27 cellular contexts compared by ENCODE assay signal in genomic region chr14:73720636-73721035, GRCh38. TPM values are rescaled to one million over a fixed set of nuclear protein-coding genes. Genes with fewer than 3 reads are reported as not detected.
DNase-seq lines count a peak whose midpoint lies in the region; ATAC-seq, FAIRE-seq and TF ChIP-seq lines count a peak whose summit lies in the region.
"Had no signal": no experiment of that assay in that cellular context is flagged by ENCODE, and none has a peak within 500 bp of the region (broad histone marks: within the 10 kb centered on the region; RNA-seq: fewer than 3 reads in every experiment).

No MANE protein-coding gene starts in this region.

- H3K27me3 Mint-ChIP-seq in activated naive CD8-positive, alpha-beta T cell treated with anti-CD3 and anti-CD28 coated beads, Interleukin-2, amount 50 U/mL, for 24 hours, result no peaks in the 10 kb centered on the region
- H3K27me3 Mint-ChIP-seq in activated naive CD8-positive, alpha-beta T cell treated with anti-CD3 and anti-CD28 coated beads for 36 hours, result no peaks in the 10 kb centered on the region

- H3K4me3 Mint-ChIP-seq in activated naive CD8-positive, alpha-beta T cell treated with anti-CD3 and anti-CD28 coated beads, Interleukin-2, amount 50 U/mL, for 24 hours, result no peak overlapping the region
- no peak overlapping the region for H3K4me3 Mint-ChIP-seq in activated naive CD8-positive, alpha-beta T cell treated with anti-CD3 and anti-CD28 coated beads for 36 hours
- H3K4me3 Mint-ChIP-seq: endodermal cell had no signal

- POLR2A ChIA-PET in PC-3 (lab: Charles Lee; ENCODE audit: unreplicated experiment), result no interaction called here

- H3K9me3 ChIP-seq in PC-3 (ENCODE audit: low read length) (no peaks in the 10 kb centered on the region), mesodermal cell (ENCODE audit: control insufficient read depth, low read length) (no peaks in the 10 kb centered on the region)
- H3K9me3 ChIP-seq: BLaER1, Caco-2, HAP-1, MG63, upper lobe of left lung had no signal

- no peak for ATAC-seq in activated naive CD8-positive, alpha-beta T cell treated with anti-CD3 and anti-CD28 coated beads, Interleukin-2, amount 50 U/mL, for 24 hours
- ATAC-seq in PC-3 (no peak), left colon (no peak)
- ATAC-seq: esophagus mucosa, foreskin keratinocyte had no signal

- H3K4me2 ChIP-seq in PC-3 (ENCODE audit: low read length), result no peak overlapping the region
- H3K4me2 ChIP-seq: BLaER1 had no signal

- peaks cover 49% of the 10 kb centered on the region for H3K36me3 Mint-ChIP-seq in activated naive CD8-positive, alpha-beta T cell treated with anti-CD3 and anti-CD28 coated beads, Interleukin-2, amount 50 U/mL, for 24 hours (ENCODE audit: low read depth)
- peaks cover 33% of the 10 kb centered on the region for H3K36me3 Mint-ChIP-seq in activated naive CD8-positive, alpha-beta T cell treated with anti-CD3 and anti-CD28 coated beads for 36 hours

- CTCF ChIA-PET in PC-3 (lab: Charles Lee), result no interaction called here

- DNase-seq in activated naive CD8-positive, alpha-beta T cell treated with anti-CD3 and anti-CD28 coated beads, Interleukin-2, amount 50 U/mL, for 24 hours, result no peak
- no peak for DNase-seq in activated naive CD8-positive, alpha-beta T cell treated with anti-CD3 and anti-CD28 coated beads for 36 hours
- DNase-seq in PC-3 (peak; percentile 1), urothelium cell line (ENCODE audit: low spot score) (no peak), GM10266 (ENCODE audit: extremely low spot score) (no peak), left colon (no peak), activated gamma-delta T cell (lab: John Stamatoyannopoulos, UW) (no peak)
- DNase-seq: activated CD4-positive, alpha-beta T cell treated with anti-CD3 and anti-CD28 coated beads for 4 hours; Caco-2; caudate nucleus; cortex of kidney; foreskin keratinocyte; GF-D8; KG1; MG63; NCI-H1105 treated with DMSO at 0.1 percent for 48 hours; NCI-H2081; NCI-H345; nucleus accumbens; OCI-M1; upper lobe of left lung had no signal

- H3K4me3 ChIP-seq in PC-3 (ENCODE audit: low read length) (no peak overlapping the region), mesodermal cell (ENCODE audit: extremely low read depth, insufficient read depth, low read length, poor library complexity, severe bottlenecking) (no peak overlapping the region)
- H3K4me3 ChIP-seq: BLaER1, HAP-1, MG63, skin epidermis, upper lobe of left lung had no signal

- no peak for TF ChIP-seq CTCF in PC-3 (conservative IDR thresholded peaks at IDR 0.05; ENCODE audit: low read depth, low read length)
- TF ChIP-seq CTCF in GM10266 (IDR thresholded peaks at IDR 0.05; ENCODE audit: control insufficient read depth, insufficient read depth, low read depth, missing control alignments), result no peak

- H3K4me1 ChIP-seq in PC-3 (ENCODE audit: insufficient read depth, low read length) (peaks cover 27% of the 10 kb centered on the region), mesodermal cell (ENCODE audit: control insufficient read depth, insufficient read depth, low read length, poor library complexity, severe bottlenecking) (peaks cover 21% of the 10 kb centered on the region)
- H3K4me1 ChIP-seq: Caco-2, foreskin keratinocyte had no signal

- no peaks in the 10 kb centered on the region for H3K9me3 Mint-ChIP-seq in activated naive CD8-positive, alpha-beta T cell treated with anti-CD3 and anti-CD28 coated beads, Interleukin-2, amount 50 U/mL, for 24 hours
- H3K9me3 Mint-ChIP-seq in activated naive CD8-positive, alpha-beta T cell treated with anti-CD3 and anti-CD28 coated beads for 36 hours, result no peaks in the 10 kb centered on the region
- H3K9me3 Mint-ChIP-seq: endodermal cell had no signal

- H3F3A ChIP-seq in PC-3 (ENCODE audit: low read length, unreplicated experiment), result peaks cover 6% of the 10 kb centered on the region

- no peaks in the 10 kb centered on the region for H3K27me3 ChIP-seq in PC-3 (ENCODE audit: low read length)
- H3K27me3 ChIP-seq: BLaER1, foreskin keratinocyte, MG63, upper lobe of left lung had no signal

- BruUV-seq in PC-3 (replicated peaks; lab: Mats Ljungman, UMichigan), result no TSS peak

- no peaks in the 10 kb centered on the region for H4K20me1 ChIP-seq in PC-3 (ENCODE audit: low read length)

- H2AFZ ChIP-seq in PC-3 (ENCODE audit: low read length), result no peak overlapping the region

- intact Hi-C loops in PC-3 (cut with micrococcal nuclease) (loop anchor here (10.0 kb wide), 1 partner anchor 314 kb away; no protein-coding TSS in a partner anchor), left colon (cut with DNase I, micrococcal nuclease) (loop anchor here in 1 of 2 donors (10.0 kb wide), 1 partner anchor 104 kb away; no protein-coding TSS in a partner anchor)

- H3K4me1 Mint-ChIP-seq in activated naive CD8-positive, alpha-beta T cell treated with anti-CD3 and anti-CD28 coated beads, Interleukin-2, amount 50 U/mL, for 24 hours, result peaks cover 17% of the 10 kb centered on the region
- peaks cover 15% of the 10 kb centered on the region for H3K4me1 Mint-ChIP-seq in activated naive CD8-positive, alpha-beta T cell treated with anti-CD3 and anti-CD28 coated beads for 36 hours

- H3K9ac ChIP-seq in PC-3 (ENCODE audit: low read length), result no peak overlapping the region
- H3K9ac ChIP-seq: BLaER1 had no signal

- peak overlapping the region; percentile 27 for H3K27ac Mint-ChIP-seq in activated naive CD8-positive, alpha-beta T cell treated with anti-CD3 and anti-CD28 coated beads, Interleukin-2, amount 50 U/mL, for 24 hours
- H3K27ac Mint-ChIP-seq in activated naive CD8-positive, alpha-beta T cell treated with anti-CD3 and anti-CD28 coated beads for 36 hours, result no peak overlapping the region

- H3K27ac ChIP-seq in PC-3 (ENCODE audit: low read length) (no peak overlapping the region), mesodermal cell (ENCODE audit: low read depth, low read length, severe bottlenecking) (peak overlapping the region; percentile 3)
- H3K27ac ChIP-seq: BLaER1, foreskin keratinocyte had no signal

- no peaks in the 10 kb centered on the region for H3K79me2 ChIP-seq in PC-3 (ENCODE audit: low read length)

- H3K36me3 ChIP-seq in PC-3 (ENCODE audit: low read depth, low read length) (peaks cover 53% of the 10 kb centered on the region), mesodermal cell (ENCODE audit: control insufficient read depth, insufficient read depth, low read length) (peaks cover 89% of the 10 kb centered on the region)

- no peaks in the 10 kb centered on the region for H3K9me2 ChIP-seq in PC-3 (replicated peaks; ENCODE audit: low read length)

- peak; percentile 23 for FAIRE-seq in urothelium cell line (lab: Jason Lieb, UNC)

RNA-seq across cellular contexts. Expression of gene PNMA1, which starts 6.5 kb away (rescaled TPM):
- total RNA-seq in activated naive CD8-positive, alpha-beta T cell treated with anti-CD3 and anti-CD28 coated beads for 36 hours, result 10 to 100 TPM; 26.6 to 28.3 TPM
- 30.8 and 36.7 TPM in 2 replicates for total RNA-seq in PC-3 (2014; rRNA removed)
- polyA plus RNA-seq in mesodermal cell (2013, experiment 1 of 2), result 37.4 TPM
- 35.1 TPM for polyA plus RNA-seq in mesodermal cell (2013, experiment 2 of 2)
- total RNA-seq in left colon, result 10 to 100 TPM; 15.3 to 47.1 TPM
